Comparison of ENCODE assay signal across 8 cellular contexts in the genomic region with DNA sequence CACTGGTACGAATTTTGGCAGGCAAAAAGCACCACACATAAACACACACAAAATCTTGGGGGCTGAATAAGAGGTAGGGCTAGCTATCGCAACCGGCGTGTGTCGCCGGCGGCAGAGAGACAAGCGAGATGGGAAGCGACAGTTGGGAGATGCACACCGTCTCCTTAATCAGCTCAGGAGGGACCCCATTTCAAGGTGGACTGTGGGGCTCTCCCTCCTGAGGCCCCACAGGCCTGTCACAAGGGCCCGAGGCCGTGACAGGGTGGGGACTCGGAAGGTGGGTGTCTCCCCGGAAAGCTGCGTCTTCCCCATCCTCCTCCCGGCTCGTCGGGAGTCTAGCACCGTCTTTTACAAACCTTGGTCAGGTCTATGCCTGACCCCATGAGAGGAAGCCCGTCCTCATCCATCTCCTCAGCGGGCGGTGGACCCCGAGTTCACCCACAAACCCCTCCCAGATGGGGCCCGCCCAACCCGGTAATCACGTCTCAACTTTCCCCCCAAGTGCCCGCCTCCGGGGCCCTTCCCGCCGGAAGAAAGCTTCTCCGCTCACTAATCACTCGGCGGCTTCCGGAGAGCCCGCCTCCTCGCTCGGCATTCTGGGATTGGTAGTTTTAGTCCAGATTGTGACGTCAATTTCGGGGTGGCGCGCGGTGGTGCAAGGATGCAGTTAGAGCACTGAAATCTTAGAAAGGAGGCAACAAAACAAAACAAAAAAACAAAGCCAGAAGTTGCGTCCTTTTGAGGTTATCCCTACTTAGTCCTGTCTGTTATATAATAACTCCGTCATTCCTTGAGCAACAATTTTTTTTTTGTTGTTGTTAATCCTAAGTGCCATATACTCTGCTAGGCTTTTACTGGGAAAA. TPM values are rescaled to one million over a fixed set of nuclear protein-coding genes. Genes with fewer than 3 reads are reported as not detected.
DNase-seq lines count a peak whose midpoint lies in the region; ATAC-seq and TF ChIP-seq lines count a peak whose summit lies in the region.

Gene WASHC3 (minus strand): TSS at position 436 of the 863 bp plus-strand sequence. CDS start 29 bp downstream, at position 407.

- in situ Hi-C loops in endometrial microvascular endothelial cells (cut with HindIII; ENCODE audit: inconsistent ontology term, low pct_unique_long_range_greater_than_20kb, low sequenced_read_pairs), result no loop called here

- peak within 1 kb of the TSS; percentile 94 for H3K4me2 ChIP-seq in OCI-LY1 (ENCODE audit: low read length)

- TF ChIP-seq CTCF in Calu3 (IDR thresholded peaks at IDR 0.05; ENCODE audit: unreplicated experiment), result no peak
- TF ChIP-seq CTCF in OCI-LY1 (IDR thresholded peaks at IDR 0.05; ENCODE audit: low read length), result no peak

- no peaks in the 10 kb centered on the region for H3K79me2 ChIP-seq in OCI-LY1 (ENCODE audit: insufficient read depth, low read length)

- peak; percentile 95 for DNase-seq in Calu3
- peak; percentile 95 for DNase-seq in activated CD8-positive, alpha-beta memory T cell treated with anti-CD3 and anti-CD28 coated beads, Interleukin-2, amount 50 U/mL, for 4 hours
- peak; percentile 96 for DNase-seq in mesenteric fat pad (ENCODE audit: low spot score)
- DNase-seq in stimulated activated CD8-positive, alpha-beta memory T cell treated with anti-CD3 and anti-CD28 coated beads, Interleukin-15, amount 100 ng/mL, for 24 hours (ENCODE audit: low read depth), result peak; percentile 79

- peak within 1 kb of the TSS; percentile 64 for H3K9ac ChIP-seq in HUES64 (ENCODE audit: low read depth, low read length)
- peak within 1 kb of the TSS; percentile 79 for H3K9ac ChIP-seq in OCI-LY1 (ENCODE audit: low read length)

- no peaks in the 10 kb centered on the region for H4K20me1 ChIP-seq in OCI-LY1 (ENCODE audit: insufficient read depth, low read length)

- BruUV-seq in Calu3 (replicated peaks; lab: Mats Ljungman, UMichigan), result TSS peak; percentile 52

- no peaks in the 10 kb centered on the region for H3K9me2 ChIP-seq in OCI-LY1 (ENCODE audit: low read depth, low read length)

- peaks cover 8% of the 10 kb centered on the region for H3K4me1 Mint-ChIP-seq in Calu3 (ENCODE audit: low read depth, unreplicated experiment)

- H3K36me3 ChIP-seq in HUES64 (ENCODE audit: insufficient read depth, low read length) (no peaks in the 10 kb centered on the region), OCI-LY1 (ENCODE audit: insufficient read depth, low read length) (peaks cover 25% of the 10 kb centered on the region)

- H3K36me3 Mint-ChIP-seq in Calu3 (ENCODE audit: insufficient read depth, unreplicated experiment), result peaks cover 22% of the 10 kb centered on the region

- H3K27me3 ChIP-seq in HUES64 (ENCODE audit: insufficient read depth, low read length), result no peaks in the 10 kb centered on the region
- no peaks in the 10 kb centered on the region for H3K27me3 ChIP-seq in OCI-LY1 (ENCODE audit: insufficient read depth, low read length)

- ATAC-seq in GM21447 (IDR thresholded peaks at IDR 0.05; ENCODE audit: unreplicated experiment), result peak; percentile 96

- intact Hi-C loops in Calu3 (cut with micrococcal nuclease; ENCODE audit: unreplicated experiment), result loop anchor here (1.0 to 10.0 kb wide), 2 partner anchors 121 to 287 kb away; no protein-coding TSS in a partner anchor

- WGBS in HUES64, result 4% methylated on average over 43 of the region's 44 CpGs

- H3K27ac Mint-ChIP-seq in Calu3 (ENCODE audit: unreplicated experiment), result peak within 1 kb of the TSS; percentile 71

- no peaks in the 10 kb centered on the region for H3F3A ChIP-seq in OCI-LY1 (ENCODE audit: insufficient read depth, low read length)

- no peaks in the 10 kb centered on the region for H3K4me1 ChIP-seq in HUES64 (ENCODE audit: insufficient read depth, low read length)
- H3K4me1 ChIP-seq in OCI-LY1 (ENCODE audit: insufficient read depth, low read length, severe bottlenecking), result peaks cover 10% of the 10 kb centered on the region

- H3K27me3 Mint-ChIP-seq in Calu3 (ENCODE audit: unreplicated experiment), result no peaks in the 10 kb centered on the region

- H3K27ac ChIP-seq in HUES64 (ENCODE audit: low read depth, low read length) (no peak within 1 kb of the TSS), OCI-LY1 (ENCODE audit: low read depth, low read length, poor library complexity, severe bottlenecking) (peak within 1 kb of the TSS; percentile 21)

- H3K9me3 Mint-ChIP-seq in Calu3 (ENCODE audit: low read depth, unreplicated experiment), result no peaks in the 10 kb centered on the region

- H3K9me3 ChIP-seq in HUES64 (ENCODE audit: insufficient read depth, low read depth, low read length) (no peaks in the 10 kb centered on the region), OCI-LY1 (ENCODE audit: low read length) (no peaks in the 10 kb centered on the region)

- CTCF ChIA-PET in Calu3 (lab: Charles Lee), result interaction anchor here (0.7 to 1.3 kb wide), 4 partner anchors 13 to 231 kb away, joined by 3 to 6 read pairs (median 3); partner anchors contain the start of gene GNPTAB

- H3K4me3 Mint-ChIP-seq in Calu3 (ENCODE audit: low read depth, unreplicated experiment), result peak within 1 kb of the TSS; percentile 90

- peak within 1 kb of the TSS; percentile 88 for H3K4me3 ChIP-seq in HUES64 (ENCODE audit: low read length)
- H3K4me3 ChIP-seq in OCI-LY1 (ENCODE audit: low read depth, low read length, poor library complexity, severe bottlenecking), result peak within 1 kb of the TSS; percentile 77

- peak within 1 kb of the TSS; percentile 33; the same call in 1 of the 2 replicates for H2AFZ ChIP-seq in OCI-LY1 (ENCODE audit: low read length)

RNA-seq across cellular contexts. Expression of gene WASHC3, which starts in this region (rescaled TPM):
- total RNA-seq in Calu3 (2022), result 34.3 and 36.0 TPM in 2 replicates
- polyA plus RNA-seq in HUES64 (2013, experiment 1 of 2), result 9.9 TPM
- 17.4 TPM for polyA plus RNA-seq in HUES64 (2013, experiment 2 of 2)
- 53.9 TPM for total RNA-seq in endometrial microvascular endothelial cells (ENCODE audit: inconsistent ontology term)
- 51.7 TPM for total RNA-seq in mesenteric fat pad
